In the genomic region with DNA sequence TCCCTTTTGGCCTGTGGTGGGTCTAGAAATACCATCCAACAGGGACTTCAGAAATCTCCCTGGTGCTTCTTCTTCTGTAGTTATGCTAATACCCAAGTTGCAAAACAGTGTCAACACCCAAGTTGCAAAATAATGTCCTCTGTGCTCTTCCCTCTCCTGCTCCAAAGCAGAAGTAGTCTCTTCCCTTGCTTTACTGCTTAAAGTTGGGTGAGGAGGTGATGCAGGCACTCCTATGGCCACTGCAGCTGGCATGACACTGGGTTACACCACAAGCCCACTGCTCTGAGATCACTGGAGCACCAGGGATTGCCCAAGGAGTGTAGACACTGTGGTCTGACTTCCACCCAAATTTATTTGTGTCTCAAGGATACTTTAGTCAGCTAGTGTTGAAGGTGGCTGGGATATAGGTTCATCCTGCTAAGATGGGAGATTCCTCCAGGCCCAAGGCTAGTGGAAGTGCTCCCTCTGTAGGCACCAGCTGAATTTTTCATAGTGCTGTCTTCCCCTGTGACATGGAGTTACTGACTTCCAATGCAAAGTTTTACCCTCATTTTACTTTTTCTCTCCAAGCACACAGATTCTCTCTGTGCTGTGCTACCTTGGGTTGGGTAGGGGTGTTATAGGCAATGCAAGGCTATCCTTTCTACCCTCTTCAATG, we compare ENCODE assay signal across 21 cellular contexts.
DNase-seq lines count a peak whose midpoint lies in the region; ATAC-seq and TF ChIP-seq lines count a peak whose summit lies in the region.
"Had no signal": no experiment of that assay in that cellular context is flagged by ENCODE, and none has a peak within 500 bp of the region (broad histone marks: within the 10 kb centered on the region; RNA-seq: fewer than 3 reads in every experiment).

No MANE protein-coding gene starts in this region.

- H3K79me2 ChIP-seq in SK-N-SH (ENCODE audit: insufficient read depth), result no peaks in the 10 kb centered on the region

- H3K27ac ChIP-seq in SK-N-SH (ENCODE audit: low read depth in 2 of 2, low read length in 1 of 2), result no peak overlapping the region
- H3K27ac ChIP-seq in testis, result no peak overlapping the region
- H3K27ac ChIP-seq in ascending aorta, result no peak overlapping the region
- H3K27ac ChIP-seq: foreskin keratinocyte, RWPE1, stomach had no signal

- TF ChIP-seq POLR2A in NB4 (IDR thresholded peaks at IDR 0.05; ENCODE audit: extremely low read depth, insufficient read length) (no peak), testis (IDR thresholded peaks at IDR 0.05) (no peak)

- H3K36me3 ChIP-seq in SK-N-SH (replicated peaks in 1 of 2; ENCODE audit: control insufficient read depth in 1 of 2, insufficient read depth in 2 of 2, low read length in 1 of 2), result no peaks in the 10 kb centered on the region
- no peaks in the 10 kb centered on the region for H3K36me3 ChIP-seq in adipocyte (ENCODE audit: control insufficient read depth, insufficient read depth, low read length, severe bottlenecking)
- H3K36me3 ChIP-seq in testis (ENCODE audit: low read depth, missing control alignments), result no peaks in the 10 kb centered on the region
- no peaks in the 10 kb centered on the region for H3K36me3 ChIP-seq in ascending aorta
- H3K36me3 ChIP-seq: MG63, stomach had no signal

- TF ChIP-seq CTCF in SK-N-SH (IDR thresholded peaks at IDR 0.05) (no peak), NB4 (IDR thresholded peaks at IDR 0.05; ENCODE audit: low read depth, low read length) (no peak), testis (IDR thresholded peaks at IDR 0.05) (no peak), ascending aorta (IDR thresholded peaks at IDR 0.05) (no peak)

- H3K4me2 ChIP-seq in SK-N-SH, result no peak overlapping the region

- POLR2A ChIA-PET in SK-N-SH (lab: Yijun Ruan, JAX), result no interaction called here

- no peak overlapping the region for H3K27ac Mint-ChIP-seq in activated T-cell treated with anti-CD3 and anti-CD28 coated beads, Interleukin-2, amount 50 U/mL, for 24 hours
- H3K27ac Mint-ChIP-seq: CD8-positive, alpha-beta memory T cell; T-helper 17 cell had no signal

- intact Hi-C loops in testis (cut with DNase I; ENCODE audit: low total_unique reads), result no loop called here
- intact Hi-C loops in ascending aorta (cut with DNase I), result no loop called here

- peak; percentile 4 for DNase-seq in SK-N-SH
- DNase-seq in NB4 (ENCODE audit: low read depth), result peak; percentile 14
- no peak for DNase-seq in adipocyte (ENCODE audit: low read depth)
- DNase-seq in testis, result peak; percentile 21
- no peak for DNase-seq in activated T-cell treated with anti-CD3 and anti-CD28 coated beads, Interleukin-2, amount 50 U/mL, for 24 hours
- no peak for DNase-seq in ascending aorta (ENCODE audit: low spot score in 2 of 2)
- DNase-seq: activated effector memory CD4-positive, alpha-beta T cell treated with Interleukin-2 at 50 U/mL for 16 hours; CD8-positive, alpha-beta memory T cell; cerebellar nuclear complex; foreskin keratinocyte; MG63; NCI-H2029 treated with DMSO at 0.1 percent for 48 hours; NCI-H524; stomach; T-helper 17 cell had no signal

- TF ChIP-seq EP300 in SK-N-SH (IDR thresholded peaks at IDR 0.05; ENCODE audit: borderline replicate concordance in 1 of 2, low read depth in 1 of 2, low read length in 1 of 2), result no peak

- no peaks in the 10 kb centered on the region for H3K4me1 ChIP-seq in SK-N-SH (ENCODE audit: control insufficient read depth in 1 of 2, insufficient read depth in 2 of 2, low read depth in 1 of 2, low read length in 1 of 2)
- H3K4me1 ChIP-seq in adipocyte (ENCODE audit: control insufficient read depth, insufficient read depth, low read length), result no peaks in the 10 kb centered on the region
- no peaks in the 10 kb centered on the region for H3K4me1 ChIP-seq in testis
- H3K4me1 ChIP-seq in ascending aorta, result no peaks in the 10 kb centered on the region
- H3K4me1 ChIP-seq: foreskin keratinocyte, stomach had no signal

- CTCF ChIA-PET in SK-N-SH (lab: Yijun Ruan, JAX), result no interaction called here

- H3K36me3 Mint-ChIP-seq in activated T-cell treated with anti-CD3 and anti-CD28 coated beads, Interleukin-2, amount 50 U/mL, for 24 hours (ENCODE audit: low read depth), result no peaks in the 10 kb centered on the region
- H3K36me3 Mint-ChIP-seq: CD8-positive, alpha-beta memory T cell had no signal

- H3K4me3 Mint-ChIP-seq in activated T-cell treated with anti-CD3 and anti-CD28 coated beads, Interleukin-2, amount 50 U/mL, for 24 hours, result no peak overlapping the region
- H3K4me3 Mint-ChIP-seq: CD8-positive, alpha-beta memory T cell; T-helper 17 cell had no signal

- H3K9me3 Mint-ChIP-seq in activated T-cell treated with anti-CD3 and anti-CD28 coated beads, Interleukin-2, amount 50 U/mL, for 24 hours, result peaks cover 17% of the 10 kb centered on the region

- no peak overlapping the region for H2AFZ ChIP-seq in SK-N-SH (ENCODE audit: low read depth)

- peaks cover 15% of the 10 kb centered on the region for H3K27me3 Mint-ChIP-seq in activated T-cell treated with anti-CD3 and anti-CD28 coated beads, Interleukin-2, amount 50 U/mL, for 24 hours
- H3K27me3 Mint-ChIP-seq: T-helper 17 cell had no signal

- H3F3A ChIP-seq in SK-N-SH (replicated peaks; ENCODE audit: insufficient read depth), result no peaks in the 10 kb centered on the region

- H3K27me3 ChIP-seq in SK-N-SH (ENCODE audit: insufficient read depth) (no peaks in the 10 kb centered on the region), adipocyte (replicated peaks; ENCODE audit: control insufficient read depth, insufficient read depth, low read length) (no peaks in the 10 kb centered on the region), testis (no peaks in the 10 kb centered on the region), ascending aorta (no peaks in the 10 kb centered on the region)
- H3K27me3 ChIP-seq: foreskin keratinocyte, MG63, stomach had no signal

- H3K9ac ChIP-seq in SK-N-SH (no peak overlapping the region), adipocyte (ENCODE audit: low read length) (no peak overlapping the region)

- peak; percentile 24; the same call in 1 of the 2 replicates for TF ChIP-seq RAD21 in SK-N-SH (IDR thresholded peaks at IDR 0.05; ENCODE audit: low read length)

- no peaks in the 10 kb centered on the region for H4K20me1 ChIP-seq in SK-N-SH (ENCODE audit: insufficient read depth)

- no peaks in the 10 kb centered on the region for H3K4me1 Mint-ChIP-seq in activated T-cell treated with anti-CD3 and anti-CD28 coated beads, Interleukin-2, amount 50 U/mL, for 24 hours (ENCODE audit: low read depth)
- H3K4me1 Mint-ChIP-seq: CD8-positive, alpha-beta memory T cell; T-helper 17 cell had no signal

- H3K9me3 ChIP-seq in SK-N-SH (no peaks in the 10 kb centered on the region; the same call in 1 of the 2 replicates), adipocyte (ENCODE audit: control insufficient read depth, low read length) (peaks cover 20% of the 10 kb centered on the region), testis (no peaks in the 10 kb centered on the region), ascending aorta (peaks cover 0 to 3% of the 10 kb centered on the region in 2 donors)
- H3K9me3 ChIP-seq: MG63 had no signal

- no peak for ATAC-seq in SK-N-SH treated with all-trans-retinoic acid at 6 μM for 48 hours
- no peak for ATAC-seq in HG02678 (IDR thresholded peaks at IDR 0.05; ENCODE audit: unreplicated experiment)
- ATAC-seq: activated CD4-positive, CD25-positive, alpha-beta regulatory T cell treated with anti-CD3 and anti-CD28 coated beads, Interleukin-2, amount 50 U/mL, for 24 hours; foreskin keratinocyte; left lobe of liver; sciatic nerve; T-helper 17 cell had no signal

- H3K4me3 ChIP-seq in SK-N-SH (ENCODE audit: low read depth in 2 of 2, low read length in 1 of 2), result no peak overlapping the region
- H3K4me3 ChIP-seq in NB4 (ENCODE audit: low read depth, low read length), result no peak overlapping the region
- peak overlapping the region; percentile 23 for H3K4me3 ChIP-seq in adipocyte (ENCODE audit: low read length)
- no peak overlapping the region for H3K4me3 ChIP-seq in testis
- H3K4me3 ChIP-seq in ascending aorta, result no peak overlapping the region
- H3K4me3 ChIP-seq: MG63, stomach had no signal

- H3K9me2 ChIP-seq in SK-N-SH, result no peaks in the 10 kb centered on the region

TF ChIP-seq in SK-N-SH, 30 proteins besides CTCF, POLR2A, EP300 and RAD21 (continues in another document):
- TF ChIP-seq POLR2AphosphoS5 (IDR thresholded peaks at IDR 0.05; ENCODE audit: low read depth, low read length) (no peak), RFX5 (IDR thresholded peaks at IDR 0.05; ENCODE audit: low read length) (no peak), FOSL2 (IDR thresholded peaks at IDR 0.05; ENCODE audit: borderline replicate concordance, low read depth) (no peak)
- TF ChIP-seq, protein P1, sequence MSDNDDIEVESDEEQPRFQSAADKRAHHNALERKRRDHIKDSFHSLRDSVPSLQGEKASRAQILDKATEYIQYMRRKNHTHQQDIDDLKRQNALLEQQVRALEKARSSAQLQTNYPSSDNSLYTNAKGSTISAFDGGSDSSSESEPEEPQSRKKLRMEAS (IDR thresholded peaks at IDR 0.05; ENCODE audit: low read depth), result no peak
- TF ChIP-seq, protein P2, sequence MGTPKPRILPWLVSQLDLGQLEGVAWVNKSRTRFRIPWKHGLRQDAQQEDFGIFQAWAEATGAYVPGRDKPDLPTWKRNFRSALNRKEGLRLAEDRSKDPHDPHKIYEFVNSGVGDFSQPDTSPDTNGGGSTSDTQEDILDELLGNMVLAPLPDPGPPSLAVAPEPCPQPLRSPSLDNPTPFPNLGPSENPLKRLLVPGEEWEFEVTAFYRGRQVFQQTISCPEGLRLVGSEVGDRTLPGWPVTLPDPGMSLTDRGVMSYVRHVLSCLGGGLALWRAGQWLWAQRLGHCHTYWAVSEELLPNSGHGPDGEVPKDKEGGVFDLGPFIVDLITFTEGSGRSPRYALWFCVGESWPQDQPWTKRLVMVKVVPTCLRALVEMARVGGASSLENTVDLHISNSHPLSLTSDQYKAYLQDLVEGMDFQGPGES (IDR thresholded peaks at IDR 0.05; ENCODE audit: low read depth, low read length), result no peak

TF ChIP-seq in SK-N-SH treated with all-trans-retinoic acid at 6 μM for 48 hours, 23 proteins besides CTCF, POLR2A, EP300 and RAD21:
- no peak for TF ChIP-seq ZFP30 (CRISPR knock-in tag; IDR thresholded peaks at IDR 0.05)
- no peak for TF ChIP-seq PPARA (CRISPR knock-in tag; IDR thresholded peaks at IDR 0.05; ENCODE audit: borderline replicate concordance)
- TF ChIP-seq OSR1 (CRISPR knock-in tag; IDR thresholded peaks at IDR 0.05), result no peak
- no peak for TF ChIP-seq ZC3H10 (CRISPR knock-in tag; IDR thresholded peaks at IDR 0.05)
- no peak for TF ChIP-seq CSDC2 (CRISPR knock-in tag; IDR thresholded peaks at IDR 0.05)
- no peak for TF ChIP-seq ESRRG (CRISPR knock-in tag; IDR thresholded peaks at IDR 0.05)
- no peak for TF ChIP-seq RARB (CRISPR knock-in tag; IDR thresholded peaks at IDR 0.05)
- TF ChIP-seq ZNF70 (CRISPR knock-in tag; IDR thresholded peaks at IDR 0.05), result no peak

Comparison
In these comparisons a context has a peak if more than half of its experiments do, and no peak if none do; other contexts are left out.
1. DNase-seq: peak in SK-N-SH (single experiment), NB4 (single experiment) and testis (single experiment); none in adipocyte (single experiment), activated T-cell treated with anti-CD3 and anti-CD28 coated beads, Interleukin-2, amount 50 U/mL, for 24 hours (single experiment) and ascending aorta (0 of 2).